In the genomic region with DNA sequence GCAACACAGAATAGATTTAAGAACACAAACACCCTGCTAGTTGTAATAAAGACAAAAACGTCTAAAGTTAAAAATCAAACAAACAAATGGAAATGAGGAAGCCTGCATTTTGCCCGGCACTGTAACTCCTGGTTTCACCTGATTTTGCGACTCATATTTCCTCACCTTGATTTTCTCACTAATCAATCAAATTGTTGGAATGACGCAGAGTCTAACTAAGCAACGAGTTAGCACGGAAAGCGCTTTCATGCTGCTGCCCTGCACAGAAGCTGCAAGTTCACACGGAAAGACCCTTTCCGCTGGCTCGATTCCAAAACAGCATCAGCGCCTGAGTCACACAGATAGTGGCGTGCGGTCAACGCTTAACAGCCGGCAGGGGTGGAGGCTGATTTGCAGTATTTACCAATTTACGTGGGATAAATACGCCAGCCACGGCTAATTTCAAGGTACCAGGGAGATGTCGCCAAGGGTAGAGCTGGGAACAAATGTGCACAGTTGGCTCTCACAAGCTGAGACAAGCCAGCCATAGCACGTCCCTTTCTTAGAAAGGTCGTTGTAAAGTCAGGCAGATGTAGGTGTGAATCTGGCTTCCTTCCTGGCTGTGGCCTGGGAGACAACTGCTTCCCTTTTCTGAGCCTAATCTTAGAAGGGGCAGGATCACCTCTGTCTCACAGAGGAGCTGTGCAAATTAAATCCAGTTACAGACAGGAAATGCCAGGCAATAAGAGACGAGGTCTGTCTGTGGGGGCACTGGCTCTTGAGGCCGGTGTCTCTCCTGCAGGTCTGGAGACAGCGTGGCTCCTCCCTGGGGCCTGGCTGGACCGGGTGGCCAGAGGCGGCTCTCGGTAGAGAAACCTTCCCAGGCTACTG, we compare ENCODE assay signal across 2 cellular contexts.
TF ChIP-seq lines count a peak whose summit lies in the region.

No MANE protein-coding gene starts in this region.

TF ChIP-seq in GM12878, 131 proteins besides CTCF, POLR2A, EP300 and RAD21 (continued from another document and continues in another):
- TF ChIP-seq SIX5 (IDR thresholded peaks at IDR 0.05; ENCODE audit: low read depth, low read length, severe bottlenecking): no peak
- TF ChIP-seq TAF1 (IDR thresholded peaks at IDR 0.05; ENCODE audit: borderline replicate concordance, low read depth, low read length): no peak
- TF ChIP-seq, protein P1, sequence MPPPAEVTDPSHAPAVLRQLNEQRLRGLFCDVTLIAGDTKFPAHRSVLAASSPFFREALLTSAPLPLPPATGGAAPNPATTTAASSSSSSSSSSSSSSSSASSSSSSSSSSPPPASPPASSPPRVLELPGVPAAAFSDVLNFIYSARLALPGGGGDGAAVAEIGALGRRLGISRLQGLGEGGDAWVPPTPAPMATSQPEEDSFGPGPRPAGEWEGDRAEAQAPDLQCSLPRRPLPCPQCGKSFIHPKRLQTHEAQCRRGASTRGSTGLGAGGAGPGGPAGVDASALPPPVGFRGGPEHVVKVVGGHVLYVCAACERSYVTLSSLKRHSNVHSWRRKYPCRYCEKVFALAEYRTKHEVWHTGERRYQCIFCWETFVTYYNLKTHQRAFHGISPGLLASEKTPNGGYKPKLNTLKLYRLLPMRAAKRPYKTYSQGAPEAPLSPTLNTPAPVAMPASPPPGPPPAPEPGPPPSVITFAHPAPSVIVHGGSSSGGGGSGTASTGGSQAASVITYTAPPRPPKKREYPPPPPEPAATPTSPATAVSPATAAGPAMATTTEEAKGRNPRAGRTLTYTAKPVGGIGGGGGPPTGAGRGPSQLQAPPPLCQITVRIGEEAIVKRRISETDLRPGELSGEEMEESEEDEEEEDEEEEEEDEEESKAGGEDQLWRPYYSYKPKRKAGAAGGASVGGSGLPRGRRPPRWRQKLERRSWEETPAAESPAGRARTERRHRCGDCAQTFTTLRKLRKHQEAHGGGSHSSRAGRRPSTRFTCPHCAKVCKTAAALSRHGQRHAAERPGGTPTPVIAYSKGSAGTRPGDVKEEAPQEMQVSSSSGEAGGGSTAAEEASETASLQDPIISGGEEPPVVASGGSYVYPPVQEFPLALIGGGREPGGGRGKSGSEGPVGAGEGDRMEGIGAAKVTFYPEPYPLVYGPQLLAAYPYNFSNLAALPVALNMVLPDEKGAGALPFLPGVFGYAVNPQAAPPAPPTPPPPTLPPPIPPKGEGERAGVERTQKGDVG (CRISPR knock-in tag; IDR thresholded peaks at IDR 0.05): no peak
- TF ChIP-seq MYB (IDR thresholded peaks at IDR 0.05; ENCODE audit: borderline replicate concordance, low read depth, low read length): 0 out of 2 replicates have a peak, but pooled peaks have one; percentile 22
- no peak for TF ChIP-seq TCF7 (IDR thresholded peaks at IDR 0.05; ENCODE audit: borderline replicate concordance)
- peak; percentile 43 for TF ChIP-seq SP1 (IDR thresholded peaks at IDR 0.05; ENCODE audit: low read depth, low read length)
- TF ChIP-seq SMAD5 (IDR thresholded peaks at IDR 0.05; ENCODE audit: low read depth): no peak
- TF ChIP-seq, protein P2, sequence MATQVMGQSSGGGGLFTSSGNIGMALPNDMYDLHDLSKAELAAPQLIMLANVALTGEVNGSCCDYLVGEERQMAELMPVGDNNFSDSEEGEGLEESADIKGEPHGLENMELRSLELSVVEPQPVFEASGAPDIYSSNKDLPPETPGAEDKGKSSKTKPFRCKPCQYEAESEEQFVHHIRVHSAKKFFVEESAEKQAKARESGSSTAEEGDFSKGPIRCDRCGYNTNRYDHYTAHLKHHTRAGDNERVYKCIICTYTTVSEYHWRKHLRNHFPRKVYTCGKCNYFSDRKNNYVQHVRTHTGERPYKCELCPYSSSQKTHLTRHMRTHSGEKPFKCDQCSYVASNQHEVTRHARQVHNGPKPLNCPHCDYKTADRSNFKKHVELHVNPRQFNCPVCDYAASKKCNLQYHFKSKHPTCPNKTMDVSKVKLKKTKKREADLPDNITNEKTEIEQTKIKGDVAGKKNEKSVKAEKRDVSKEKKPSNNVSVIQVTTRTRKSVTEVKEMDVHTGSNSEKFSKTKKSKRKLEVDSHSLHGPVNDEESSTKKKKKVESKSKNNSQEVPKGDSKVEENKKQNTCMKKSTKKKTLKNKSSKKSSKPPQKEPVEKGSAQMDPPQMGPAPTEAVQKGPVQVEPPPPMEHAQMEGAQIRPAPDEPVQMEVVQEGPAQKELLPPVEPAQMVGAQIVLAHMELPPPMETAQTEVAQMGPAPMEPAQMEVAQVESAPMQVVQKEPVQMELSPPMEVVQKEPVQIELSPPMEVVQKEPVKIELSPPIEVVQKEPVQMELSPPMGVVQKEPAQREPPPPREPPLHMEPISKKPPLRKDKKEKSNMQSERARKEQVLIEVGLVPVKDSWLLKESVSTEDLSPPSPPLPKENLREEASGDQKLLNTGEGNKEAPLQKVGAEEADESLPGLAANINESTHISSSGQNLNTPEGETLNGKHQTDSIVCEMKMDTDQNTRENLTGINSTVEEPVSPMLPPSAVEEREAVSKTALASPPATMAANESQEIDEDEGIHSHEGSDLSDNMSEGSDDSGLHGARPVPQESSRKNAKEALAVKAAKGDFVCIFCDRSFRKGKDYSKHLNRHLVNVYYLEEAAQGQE (IDR thresholded peaks at IDR 0.05; ENCODE audit: low read depth, low read length): no peak
- no peak for TF ChIP-seq BRCA1 (IDR thresholded peaks at IDR 0.05; ENCODE audit: low read depth, low read length)
- TF ChIP-seq ZBED1 (IDR thresholded peaks at IDR 0.05; ENCODE audit: borderline replicate concordance): no peak
- TF ChIP-seq PML (IDR thresholded peaks at IDR 0.05; ENCODE audit: low read length): no peak

TF ChIP-seq in HepG2, 621 proteins besides CTCF, POLR2A, EP300 and RAD21 (continued from another document):
- TF ChIP-seq SNAPC2 (CRISPR knock-in tag; IDR thresholded peaks at IDR 0.05) (no peak), ELF1 (CRISPR knock-in tag; IDR thresholded peaks at IDR 0.05) (no peak), ZNF232 (CRISPR knock-in tag; IDR thresholded peaks at IDR 0.05; ENCODE audit: borderline replicate concordance) (no peak), TCF12 (IDR thresholded peaks at IDR 0.05) (no peak), TCF12 (CRISPR knock-in tag; IDR thresholded peaks at IDR 0.05) (no peak), EZH2 (conservative IDR thresholded peaks at IDR 0.05; ENCODE audit: low read depth, low read length) (peak; percentile 14; the same call in 1 of the 2 replicates), GATAD1 (CRISPR knock-in tag; IDR thresholded peaks at IDR 0.05) (no peak), ZNF501 (CRISPR knock-in tag; IDR thresholded peaks at IDR 0.05) (peak; percentile 30; the same call in 1 of the 2 replicates), HOXA5 (CRISPR knock-in tag; IDR thresholded peaks at IDR 0.05) (no peak), FOSL2 (CRISPR knock-in tag; IDR thresholded peaks at IDR 0.05) (peak; percentile 70), CCDC6 (CRISPR knock-in tag; IDR thresholded peaks at IDR 0.05) (no peak), ZBTB7B (CRISPR knock-in tag; IDR thresholded peaks at IDR 0.05) (no peak), PHF21A (CRISPR knock-in tag; IDR thresholded peaks at IDR 0.05) (0 out of 2 replicates have a peak, but pooled peaks have one; percentile 27), ZFP90 (CRISPR knock-in tag; IDR thresholded peaks at IDR 0.05; ENCODE audit: borderline replicate concordance) (peak; percentile 29; the same call in 1 of the 2 replicates), BRCA1 (CRISPR knock-in tag; IDR thresholded peaks at IDR 0.05) (no peak), ZNF839 (CRISPR knock-in tag; IDR thresholded peaks at IDR 0.05; ENCODE audit: borderline replicate concordance) (no peak), LCORL (IDR thresholded peaks at IDR 0.05) (no peak), LCORL (CRISPR knock-in tag; IDR thresholded peaks at IDR 0.05) (peak; percentile 64), ZMAT3 (CRISPR knock-in tag; conservative IDR thresholded peaks at IDR 0.05) (0 out of 2 replicates have a peak, but pooled peaks have one; percentile 10)
- TF ChIP-seq, protein P3, sequence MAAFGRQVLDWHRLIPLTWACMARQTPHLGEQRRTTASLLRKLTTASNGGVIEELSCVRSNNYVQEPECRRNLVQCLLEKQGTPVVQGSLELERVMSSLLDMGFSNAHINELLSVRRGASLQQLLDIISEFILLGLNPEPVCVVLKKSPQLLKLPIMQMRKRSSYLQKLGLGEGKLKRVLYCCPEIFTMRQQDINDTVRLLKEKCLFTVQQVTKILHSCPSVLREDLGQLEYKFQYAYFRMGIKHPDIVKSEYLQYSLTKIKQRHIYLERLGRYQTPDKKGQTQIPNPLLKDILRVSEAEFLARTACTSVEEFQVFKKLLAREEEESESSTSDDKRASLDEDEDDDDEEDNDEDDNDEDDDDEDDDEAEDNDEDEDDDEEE (CRISPR knock-in tag; IDR thresholded peaks at IDR 0.05): 0 out of 2 replicates have a peak, but pooled peaks have one; percentile 33
- TF ChIP-seq, protein P4, sequence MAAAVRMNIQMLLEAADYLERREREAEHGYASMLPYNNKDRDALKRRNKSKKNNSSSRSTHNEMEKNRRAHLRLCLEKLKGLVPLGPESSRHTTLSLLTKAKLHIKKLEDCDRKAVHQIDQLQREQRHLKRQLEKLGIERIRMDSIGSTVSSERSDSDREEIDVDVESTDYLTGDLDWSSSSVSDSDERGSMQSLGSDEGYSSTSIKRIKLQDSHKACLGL (CRISPR knock-in tag; IDR thresholded peaks at IDR 0.05): no peak
- TF ChIP-seq, protein P5, sequence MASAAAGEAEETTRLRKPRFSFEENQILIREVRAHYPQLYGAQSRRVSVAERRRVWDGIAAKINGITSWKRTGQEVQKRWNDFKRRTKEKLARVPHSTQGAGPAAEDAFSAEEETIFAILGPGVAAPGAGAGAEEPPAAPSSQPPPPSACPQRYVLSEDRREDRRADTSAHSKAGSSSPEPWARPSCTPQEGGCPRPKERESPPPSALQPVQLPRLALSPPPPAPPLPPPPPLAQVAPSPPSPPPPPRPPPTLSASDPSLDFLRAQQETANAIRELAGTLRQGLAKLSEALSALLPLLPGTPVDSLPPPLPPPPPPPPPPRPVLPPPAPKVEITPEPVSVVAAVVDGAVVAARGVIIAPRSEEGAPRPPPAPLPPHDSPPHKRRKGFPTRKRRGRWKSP (CRISPR knock-in tag; IDR thresholded peaks at IDR 0.05): 0 out of 2 replicates have a peak, but pooled peaks have one; percentile 62
